ENCODE assay signal across 15 cellular contexts in genomic region chr5:27682600-27682999, GRCh38.
A peak's percentile ranks its signal among the peaks of the same experiment; 100 is the strongest.
DNase-seq lines count a peak whose midpoint lies in the region; ATAC-seq, FAIRE-seq and TF ChIP-seq lines count a peak whose summit lies in the region.
"Had no signal": no experiment of that assay in that cellular context is flagged by ENCODE, and none has a peak within 500 bp of the region (broad histone marks: within the 10 kb centered on the region; RNA-seq: fewer than 3 reads in every experiment).

No MANE protein-coding gene starts in this region.

- POLR2A ChIA-PET in HepG2 (lab: Yijun Ruan, JAX) = no interaction called here

- no peak overlapping the region for H3K27ac Mint-ChIP-seq in type B pancreatic cell
- H3K27ac Mint-ChIP-seq: activated CD4-positive, alpha-beta memory T cell treated with anti-CD3 and anti-CD28 coated beads, Interleukin-2, amount 10 ng/mL, durations not matched to agents 7 days and 5 days had no signal

- H3K27me3 ChIP-seq in HepG2 (ENCODE audit: control insufficient read depth in 1 of 2, insufficient read depth in 2 of 2, low read length in 2 of 2) = no peaks in the 10 kb centered on the region
- H3K27me3 ChIP-seq in right lobe of liver = no peaks in the 10 kb centered on the region
- no peaks in the 10 kb centered on the region for H3K27me3 ChIP-seq in mammary epithelial cell (ENCODE audit: insufficient read depth, low read length)
- H3K27me3 ChIP-seq: BLaER1, dorsolateral prefrontal cortex, SJSA1 had no signal

- in situ Hi-C loops in HepG2 (cut with HindIII; ENCODE audit: extremely low pct_ligation_motif_present, low pct_unique_long_range_greater_than_20kb) = loop anchor here (5.0 kb wide), 1 partner anchor 330 kb away; no protein-coding TSS in a partner anchor
- in situ Hi-C loops in mammary epithelial cell (cut with MboI; ENCODE audit: low sequenced_read_pairs in 2 of 2) = no loop called here

- WGBS in HepG2 (ENCODE audit: low lambda C conversion rate) = 0% methylated on average over 3 of the region's 3 CpGs
- WGBS in right lobe of liver (ENCODE audit: insufficient coverage, low coverage, low lambda C conversion rate, missing lambda C conversion rate) = 83% methylated on average over 1 of the region's 3 CpGs
- 62% methylated on average over 3 of the region's 3 CpGs for WGBS in mammary epithelial cell (ENCODE audit: low coverage, missing lambda C conversion rate)

- no peaks in the 10 kb centered on the region for H3K9me3 ChIP-seq in HepG2 (ENCODE audit: low read length)
- no peaks in the 10 kb centered on the region for H3K9me3 ChIP-seq in right lobe of liver
- no peaks in the 10 kb centered on the region for H3K9me3 ChIP-seq in mammary epithelial cell (replicated peaks; ENCODE audit: insufficient read depth, low read length)
- H3K9me3 ChIP-seq: BLaER1, SJSA1 had no signal

- H3K27me3 Mint-ChIP-seq in type B pancreatic cell = no peaks in the 10 kb centered on the region
- H3K27me3 Mint-ChIP-seq: activated CD4-positive, alpha-beta memory T cell treated with anti-CD3 and anti-CD28 coated beads, Interleukin-2, amount 10 ng/mL, durations not matched to agents 7 days and 5 days had no signal

- H3K4me3 Mint-ChIP-seq in type B pancreatic cell = no peak overlapping the region
- H3K4me3 Mint-ChIP-seq: activated CD4-positive, alpha-beta memory T cell treated with anti-CD3 and anti-CD28 coated beads, Interleukin-2, amount 10 ng/mL, durations not matched to agents 7 days and 5 days had no signal

- dilution Hi-C loops in mammary epithelial cell (cut with HindIII; ENCODE audit: low sequenced_read_pairs) = no loop called here

- ATAC-seq in HepG2 = peak; percentile 94
- no peak for ATAC-seq in right lobe of liver

- H3K4me1 ChIP-seq in HepG2 (ENCODE audit: insufficient read depth, low read length) (no peaks in the 10 kb centered on the region), right lobe of liver (no peaks in the 10 kb centered on the region), mammary epithelial cell (ENCODE audit: insufficient read depth, low read length) (no peaks in the 10 kb centered on the region)
- H3K4me1 ChIP-seq: BLaER1, SJSA1 had no signal

- TF ChIP-seq CTCF in HepG2 (CRISPR knock-in tag; IDR thresholded peaks at IDR 0.05) (peak; percentile 43), right lobe of liver (IDR thresholded peaks at IDR 0.05) (no peak), mammary epithelial cell (conservative IDR thresholded peaks at IDR 0.05 in 1 of 2, IDR thresholded peaks at IDR 0.05 in 1 of 2; ENCODE audit: extremely low read depth in 1 of 2, insufficient read depth in 1 of 2, low read depth in 1 of 2, low read length in 2 of 2) (no peak), type B pancreatic cell (conservative IDR thresholded peaks at IDR 0.05) (peak; percentile 35)

- no peak for TF ChIP-seq POLR2A in HepG2 (IDR thresholded peaks at IDR 0.05; ENCODE audit: insufficient read depth in 1 of 2, low read depth in 2 of 2, low read length in 2 of 2)
- TF ChIP-seq POLR2A in right lobe of liver (IDR thresholded peaks at IDR 0.05) = no peak

- H3K36me3 Mint-ChIP-seq in type B pancreatic cell = no peaks in the 10 kb centered on the region

- CTCF ChIA-PET in HepG2 (lab: Yijun Ruan, JAX; ENCODE audit: low intra/inter-chr PET ratio, low total read pairs) (interaction anchor here (1.6 kb wide), 1 partner anchor 330 kb away, joined by 8 read pairs; no protein-coding TSS in a partner anchor), mammary epithelial cell (lab: Charles Lee; ENCODE audit: low non-redundant PET) (interaction anchor here (0.6 kb wide), 1 partner anchor 1214 kb away, joined by 3 read pairs; no protein-coding TSS in a partner anchor)

- H3K79me2 ChIP-seq in HepG2 (ENCODE audit: insufficient read depth, low read length) (no peaks in the 10 kb centered on the region), mammary epithelial cell (ENCODE audit: insufficient read depth, low read length) (no peaks in the 10 kb centered on the region)

- H3K9ac ChIP-seq in HepG2 (ENCODE audit: insufficient read depth, low read depth, low read length) = no peak overlapping the region
- H3K9ac ChIP-seq in mammary epithelial cell (ENCODE audit: insufficient read depth, low read length) = no peak overlapping the region
- H3K9ac ChIP-seq: BLaER1 had no signal

- DNase-seq in HepG2 (ENCODE audit: low spot score) = peak; percentile 9
- no peak for DNase-seq in right lobe of liver
- DNase-seq in NCI-H69 (lab: John Stamatoyannopoulos, UW) = peak; percentile 10
- DNase-seq in mammary epithelial cell = peak; percentile 10
- DNase-seq in type B pancreatic cell (ENCODE audit: extremely low spot score, unreplicated experiment) = no peak
- no peak for DNase-seq in T-helper 9 cell
- DNase-seq in globus pallidus (ENCODE audit: low spot score) = no peak
- no peak for DNase-seq in iPS-NIHi11 (ENCODE audit: low spot score)
- DNase-seq: activated CD4-positive, alpha-beta memory T cell treated with anti-CD3 and anti-CD28 coated beads, Interleukin-2, amount 10 ng/mL, durations not matched to agents 7 days and 5 days; dorsolateral prefrontal cortex; glutamatergic neuron; NCI-H1436; retina had no signal

- H2AFZ ChIP-seq in HepG2 (ENCODE audit: low read length) = no peak overlapping the region
- H2AFZ ChIP-seq in mammary epithelial cell (ENCODE audit: low read depth, low read length) = no peak overlapping the region

- no peaks in the 10 kb centered on the region for H3K4me1 Mint-ChIP-seq in type B pancreatic cell (ENCODE audit: unreplicated experiment)
- H3K4me1 Mint-ChIP-seq: activated CD4-positive, alpha-beta memory T cell treated with anti-CD3 and anti-CD28 coated beads, Interleukin-2, amount 10 ng/mL, durations not matched to agents 7 days and 5 days had no signal

- no peaks in the 10 kb centered on the region for H3K9me3 Mint-ChIP-seq in type B pancreatic cell

- H3K36me3 ChIP-seq in HepG2 (replicated peaks in 1 of 2; ENCODE audit: control insufficient read depth in 1 of 2, insufficient read depth in 2 of 2, low read length in 2 of 2) (no peaks in the 10 kb centered on the region), right lobe of liver (no peaks in the 10 kb centered on the region), mammary epithelial cell (ENCODE audit: insufficient read depth, low read length) (no peaks in the 10 kb centered on the region)
- H3K36me3 ChIP-seq: BLaER1, SJSA1 had no signal

- no peak overlapping the region for H3K4me3 ChIP-seq in HepG2 (replicated peaks in 1 of 3; ENCODE audit: insufficient read depth in 1 of 3, low read depth in 2 of 3, low read length in 3 of 3)
- no peak overlapping the region for H3K4me3 ChIP-seq in right lobe of liver
- H3K4me3 ChIP-seq in mammary epithelial cell (replicated peaks in 1 of 3; ENCODE audit: insufficient read depth in 1 of 3, low read depth in 2 of 3, low read length in 3 of 3) = no peak overlapping the region
- H3K4me3 ChIP-seq: BLaER1, dorsolateral prefrontal cortex, SJSA1 had no signal

- intact Hi-C loops in HepG2 (cut with micrococcal nuclease; ENCODE audit: unreplicated experiment) (no loop called here), right lobe of liver (cut with DNase I) (no loop called here), mammary epithelial cell (cut with micrococcal nuclease) (loop anchor here (1.0 kb wide), 1 partner anchor 332 kb away; no protein-coding TSS in a partner anchor)

- H3K4me2 ChIP-seq in HepG2 (ENCODE audit: low read depth, low read length) (no peak overlapping the region), mammary epithelial cell (ENCODE audit: insufficient read depth, low read depth, low read length) (no peak overlapping the region)
- H3K4me2 ChIP-seq: BLaER1 had no signal

- FAIRE-seq in HepG2 (lab: Jason Lieb, UNC) = no peak

- no TSS peak for BruUV-seq in HepG2 (replicated peaks; lab: Mats Ljungman, UMichigan)
- BruUV-seq in mammary epithelial cell (replicated peaks; lab: Mats Ljungman, UMichigan) = no TSS peak

- TF ChIP-seq EP300 in HepG2 (IDR thresholded peaks at IDR 0.05; ENCODE audit: low read depth in 2 of 2, low read length in 2 of 2) (no peak), HepG2 (CRISPR knock-in tag; IDR thresholded peaks at IDR 0.05; ENCODE audit: borderline replicate concordance) (no peak)

- no peak for TF ChIP-seq RAD21 in HepG2 (CRISPR knock-in tag; IDR thresholded peaks at IDR 0.05)

- H3K27ac ChIP-seq in HepG2 (ENCODE audit: extremely low read length, insufficient read depth, low read length) (no peak overlapping the region), right lobe of liver (no peak overlapping the region), mammary epithelial cell (ENCODE audit: insufficient read depth, low read depth, low read length) (no peak overlapping the region)
- H3K27ac ChIP-seq: BLaER1, dorsolateral prefrontal cortex, SJSA1 had no signal

- no peaks in the 10 kb centered on the region for H4K20me1 ChIP-seq in HepG2 (ENCODE audit: insufficient read depth, low read length)
- no peaks in the 10 kb centered on the region for H4K20me1 ChIP-seq in mammary epithelial cell (ENCODE audit: insufficient read depth, low read length)
- H4K20me1 ChIP-seq: BLaER1 had no signal

TF ChIP-seq in HepG2, 621 proteins besides CTCF, POLR2A, EP300 and RAD21:
- TF ChIP-seq STAG1 (CRISPR knock-in tag; IDR thresholded peaks at IDR 0.05) (peak; percentile 45), ZNF138 (CRISPR knock-in tag; IDR thresholded peaks at IDR 0.05; ENCODE audit: low read depth) (no peak), SMC3 (IDR thresholded peaks at IDR 0.05; ENCODE audit: low read length) (peak; percentile 17; the same call in 1 of the 2 replicates)

Comparison
In these comparisons a context has a peak if more than half of its experiments do, and no peak if none do; other contexts are left out.
1. DNase-seq: peak in HepG2 (single experiment), NCI-H69 (single experiment) and mammary epithelial cell (single experiment); none in right lobe of liver (0 of 3), type B pancreatic cell (single experiment), T-helper 9 cell (single experiment), globus pallidus (single experiment) and iPS-NIHi11 (single experiment).
2. CTCF ChIP-seq: peak in HepG2 (single experiment) and type B pancreatic cell (single experiment); none in right lobe of liver (0 of 4) and mammary epithelial cell (0 of 2).